25 cellular contexts compared by ENCODE assay signal in genomic region chr4:171583790-171584189, GRCh38.
DNase-seq lines count a peak whose midpoint lies in the region; ATAC-seq and TF ChIP-seq lines count a peak whose summit lies in the region.
"Had no signal": no experiment of that assay in that cellular context is flagged by ENCODE, and none has a peak within 500 bp of the region (broad histone marks: within the 10 kb centered on the region; RNA-seq: fewer than 3 reads in every experiment).

No MANE protein-coding gene starts in this region.

- H3K9me3 ChIP-seq in suprapubic skin, result no peaks in the 10 kb centered on the region
- H3K9me3 ChIP-seq: body of pancreas, gastrocnemius medialis, neutrophil, tibial artery had no signal

- no peaks in the 10 kb centered on the region for H3K36me3 ChIP-seq in suprapubic skin
- H3K36me3 ChIP-seq: gastrocnemius medialis, neutrophil, tibial artery had no signal

- no peaks in the 10 kb centered on the region for H3K27me3 ChIP-seq in suprapubic skin
- H3K27me3 ChIP-seq: body of pancreas, gastrocnemius medialis, neutrophil, tibial artery had no signal

- DNase-seq in renal cortical epithelial cell (ENCODE audit: low read depth) (peak; percentile 33), suprapubic skin (ENCODE audit: low spot score in 2 of 2) (no peak), dermis blood vessel endothelial cell (no peak), GF-D8 (lab: John Stamatoyannopoulos, UW) (no peak)
- DNase-seq: activated CD8-positive, alpha-beta memory T cell treated with anti-CD3 and anti-CD28 coated beads, Interleukin-2, amount 50 U/mL, for 4 hours; activated effector memory CD4-positive, alpha-beta T cell treated with Interleukin-2 at 50 U/mL for 16 hours; activated naive CD8-positive, alpha-beta T cell treated with anti-CD3 and anti-CD28 coated beads, Interleukin-2, amount 50 U/mL, for 24 hours; body of pancreas; DMS79 treated with DMSO at 0.1 percent for 48 hours; effector memory CD4-positive, alpha-beta T cell; gastrocnemius medialis; kidney; NCI-H774; PC-3; SHP77 treated with DMSO at 0.1 percent for 48 hours; stimulated activated CD4-positive, alpha-beta T cell treated with anti-CD3 and anti-CD28 coated beads, Interleukin-4, amount 100 ng/mL, for 1 hour; stimulated activated naive CD8-positive, alpha-beta T cell treated with anti-CD3 and anti-CD28 coated beads, Interleukin-15, Interleukin-2, amounts not matched to agents 100 U/mL and 50 U/mL, for 24 hours; tibial artery had no signal

- no peak for TF ChIP-seq POLR2A in suprapubic skin (IDR thresholded peaks at IDR 0.05)

- no peak overlapping the region for H3K4me3 ChIP-seq in suprapubic skin
- H3K4me3 ChIP-seq: body of pancreas, gastrocnemius medialis, lung, smooth muscle cell, tibial artery had no signal

- no peak for TF ChIP-seq EP300 in suprapubic skin (IDR thresholded peaks at IDR 0.05)

- no peak for TF ChIP-seq CTCF in suprapubic skin (IDR thresholded peaks at IDR 0.05)

- H3K27ac ChIP-seq in suprapubic skin, result no peak overlapping the region
- H3K27ac ChIP-seq: body of pancreas, gastrocnemius medialis, neutrophil, tibial artery had no signal

- no peaks in the 10 kb centered on the region for H3K4me1 ChIP-seq in suprapubic skin
- H3K4me1 ChIP-seq: body of pancreas, gastrocnemius medialis, tibial artery had no signal

- ATAC-seq in GM18868 (IDR thresholded peaks at IDR 0.05; ENCODE audit: unreplicated experiment) (peak; percentile 42), HG02610 (IDR thresholded peaks at IDR 0.05; ENCODE audit: unreplicated experiment) (peak; percentile 45), HG03565 (IDR thresholded peaks at IDR 0.05; ENCODE audit: unreplicated experiment) (peak; percentile 47)
- ATAC-seq: activated naive CD8-positive, alpha-beta T cell treated with anti-CD3 and anti-CD28 coated beads, Interleukin-2, amount 50 U/mL, for 24 hours; body of pancreas; esophagus mucosa; gastrocnemius medialis; PC-3; stimulated activated naive CD8-positive, alpha-beta T cell treated with anti-CD3 and anti-CD28 coated beads, Interleukin-15, Interleukin-2, amounts not matched to agents 100 U/mL and 50 U/mL, for 24 hours had no signal
